14 cellular contexts compared by ENCODE assay signal in the genomic region with DNA sequence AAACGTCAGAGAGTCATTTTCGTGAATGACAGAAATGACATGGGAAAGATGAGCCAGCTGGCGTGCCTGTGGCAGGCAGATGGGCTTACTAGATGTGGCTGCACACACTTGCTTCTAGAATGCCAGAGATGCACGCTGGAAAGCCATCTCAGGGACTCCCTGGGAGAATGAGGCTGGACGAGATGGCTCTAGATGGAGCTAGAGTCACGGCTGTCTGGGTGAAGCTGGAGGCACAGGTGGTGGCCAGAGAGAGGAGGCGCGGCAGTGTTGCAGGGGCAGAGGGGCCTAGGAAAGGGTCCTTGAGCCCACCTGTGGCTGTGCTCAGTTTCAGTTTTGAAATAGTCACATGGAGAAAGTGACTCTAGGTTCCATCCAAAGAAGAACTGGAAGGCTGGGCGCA. TPM values are rescaled to one million over a fixed set of nuclear protein-coding genes. Genes with fewer than 3 reads are reported as not detected.
A peak's percentile ranks its signal among the peaks of the same experiment; 100 is the strongest.
DNase-seq lines count a peak whose midpoint lies in the region; ATAC-seq, FAIRE-seq and TF ChIP-seq lines count a peak whose summit lies in the region.
"Had no signal": no experiment of that assay in that cellular context is flagged by ENCODE, and none has a peak within 500 bp of the region (broad histone marks: within the 10 kb centered on the region; RNA-seq: fewer than 3 reads in every experiment).

No MANE protein-coding gene starts in this region.

- POLR2A ChIA-PET in activated CD8-positive, alpha-beta T cell treated with anti-CD3 and anti-CD28 coated beads, Interleukin-2, amount 10 ng/mL, durations not matched to agents 7 days and 5 days (lab: Charles Lee), result no interaction called here
- POLR2A ChIA-PET in HepG2 (lab: Yijun Ruan, JAX), result no interaction called here

- H4K20me1 ChIP-seq in HepG2 (ENCODE audit: insufficient read depth, low read length), result no peaks in the 10 kb centered on the region

- whole genome bisulfite sequencing in HepG2 (ENCODE audit: low lambda C conversion rate), result 27% methylated on average over 3 of the region's 9 CpGs

- no peaks in the 10 kb centered on the region for H3K4me1 ChIP-seq in HepG2 (ENCODE audit: insufficient read depth, low read length)
- H3K4me1 ChIP-seq: neural progenitor cell had no signal

- TF ChIP-seq RAD21 in HepG2 (CRISPR knock-in tag; IDR thresholded peaks at IDR 0.05), result no peak

- peak; percentile 51 for ATAC-seq in activated CD8-positive, alpha-beta T cell treated with anti-CD3 and anti-CD28 coated beads, Interleukin-2, amount 10 ng/mL, durations not matched to agents 7 days and 5 days
- ATAC-seq in HepG2 (peak; percentile 83), HG03460 (IDR thresholded peaks at IDR 0.05; ENCODE audit: unreplicated experiment) (no peak), GM18861 (IDR thresholded peaks at IDR 0.05; ENCODE audit: unreplicated experiment) (no peak)

- peak; percentile 62 for DNase-seq in DMS 273 (lab: John Stamatoyannopoulos, UW; ENCODE audit: unreplicated experiment)
- DNase-seq in DMS 273 treated with DMSO at 0.1 percent for 48 hours (lab: John Stamatoyannopoulos, UW), result no peak
- peak; percentile 12 for DNase-seq in HTR-8/SVneo (ENCODE audit: insufficient read length, low spot score)
- DNase-seq in activated CD8-positive, alpha-beta T cell treated with anti-CD3 and anti-CD28 coated beads, Interleukin-2, amount 10 ng/mL, durations not matched to agents 7 days and 5 days, result no peak
- DNase-seq in HepG2 (ENCODE audit: low spot score), result peak; percentile 5
- no peak for DNase-seq in urothelium cell line (ENCODE audit: low spot score)
- DNase-seq: activated T-cell treated with anti-CD3 and anti-CD28 coated beads, Interleukin-2, amount 50 U/mL, for 4 hours; NCI-H1105 treated with DMSO at 0.1 percent for 48 hours; thyroid gland had no signal

- no peaks in the 10 kb centered on the region for H3K9me3 Mint-ChIP-seq in activated CD8-positive, alpha-beta T cell treated with anti-CD3 and anti-CD28 coated beads, Interleukin-2, amount 10 ng/mL, durations not matched to agents 7 days and 5 days (ENCODE audit: insufficient read depth)
- H3K9me3 Mint-ChIP-seq: activated T-cell treated with anti-CD3 and anti-CD28 coated beads, Interleukin-2, amount 50 U/mL, for 4 hours had no signal

- no peak overlapping the region for H3K4me3 ChIP-seq in HepG2 (replicated peaks in 1 of 3; ENCODE audit: insufficient read depth in 1 of 3, low read depth in 2 of 3, low read length in 3 of 3)
- H3K4me3 ChIP-seq: dorsolateral prefrontal cortex, neural progenitor cell, thyroid gland had no signal

- TF ChIP-seq POLR2A in HepG2 (IDR thresholded peaks at IDR 0.05; ENCODE audit: insufficient read depth in 1 of 2, low read depth in 2 of 2, low read length in 2 of 2), result no peak

- TF ChIP-seq EP300 in HepG2 (IDR thresholded peaks at IDR 0.05; ENCODE audit: low read depth in 2 of 2, low read length in 2 of 2) (no peak), HepG2 (CRISPR knock-in tag; IDR thresholded peaks at IDR 0.05; ENCODE audit: borderline replicate concordance) (no peak)

- H3K4me1 Mint-ChIP-seq in activated CD8-positive, alpha-beta T cell treated with anti-CD3 and anti-CD28 coated beads, Interleukin-2, amount 10 ng/mL, durations not matched to agents 7 days and 5 days (ENCODE audit: low read depth), result peaks cover 43% of the 10 kb centered on the region

- no peak overlapping the region for H3K4me2 ChIP-seq in HepG2 (ENCODE audit: low read depth, low read length)
- H3K4me2 ChIP-seq: neural progenitor cell had no signal

- no TSS peak for BruUV-seq in HepG2 (replicated peaks; lab: Mats Ljungman, UMichigan)

- H3K9me3 ChIP-seq in HepG2 (ENCODE audit: low read length), result no peaks in the 10 kb centered on the region
- H3K9me3 ChIP-seq: thyroid gland had no signal

- no peaks in the 10 kb centered on the region for H3K27me3 Mint-ChIP-seq in activated CD8-positive, alpha-beta T cell treated with anti-CD3 and anti-CD28 coated beads, Interleukin-2, amount 10 ng/mL, durations not matched to agents 7 days and 5 days (ENCODE audit: low read depth)

- no peak overlapping the region for H3K4me3 Mint-ChIP-seq in activated CD8-positive, alpha-beta T cell treated with anti-CD3 and anti-CD28 coated beads, Interleukin-2, amount 10 ng/mL, durations not matched to agents 7 days and 5 days
- H3K4me3 Mint-ChIP-seq: activated T-cell treated with anti-CD3 and anti-CD28 coated beads, Interleukin-2, amount 50 U/mL, for 4 hours; neural progenitor cell had no signal

- H2AFZ ChIP-seq in HepG2 (ENCODE audit: low read length), result no peak overlapping the region
- H2AFZ ChIP-seq: neural progenitor cell had no signal

- H3K36me3 ChIP-seq in HepG2 (replicated peaks in 1 of 2; ENCODE audit: control insufficient read depth in 1 of 2, insufficient read depth in 2 of 2, low read length in 2 of 2), result no peaks in the 10 kb centered on the region
- H3K36me3 ChIP-seq: neural progenitor cell, thyroid gland had no signal

- H3K9ac ChIP-seq in HepG2 (ENCODE audit: insufficient read depth, low read depth, low read length), result no peak overlapping the region
- H3K9ac ChIP-seq: neural progenitor cell had no signal

- in situ Hi-C loops in HepG2 (cut with HindIII; ENCODE audit: extremely low pct_ligation_motif_present, low pct_unique_long_range_greater_than_20kb), result no loop called here

- FAIRE-seq in HTR-8/SVneo (lab: Jason Lieb, UNC) (no peak), HepG2 (lab: Jason Lieb, UNC) (peak; percentile 52), urothelium cell line (lab: Jason Lieb, UNC) (no peak)

- peak overlapping the region; percentile 48 for H3K27ac Mint-ChIP-seq in activated CD8-positive, alpha-beta T cell treated with anti-CD3 and anti-CD28 coated beads, Interleukin-2, amount 10 ng/mL, durations not matched to agents 7 days and 5 days
- H3K27ac Mint-ChIP-seq: neural progenitor cell had no signal

- intact Hi-C loops in HepG2 (cut with micrococcal nuclease; ENCODE audit: unreplicated experiment), result no loop called here

- no peaks in the 10 kb centered on the region for H3K79me2 ChIP-seq in HepG2 (ENCODE audit: insufficient read depth, low read length)

- H3K27ac ChIP-seq in HepG2 (ENCODE audit: extremely low read length, insufficient read depth, low read length), result no peak overlapping the region
- H3K27ac ChIP-seq: 22Rv1, dorsolateral prefrontal cortex, neural progenitor cell, thyroid gland had no signal

- CTCF ChIA-PET in activated CD8-positive, alpha-beta T cell treated with anti-CD3 and anti-CD28 coated beads, Interleukin-2, amount 10 ng/mL, durations not matched to agents 7 days and 5 days (lab: Charles Lee), result no interaction called here
- CTCF ChIA-PET in HepG2 (lab: Yijun Ruan, JAX; ENCODE audit: low intra/inter-chr PET ratio, low total read pairs), result no interaction called here

- H3K36me3 Mint-ChIP-seq in activated CD8-positive, alpha-beta T cell treated with anti-CD3 and anti-CD28 coated beads, Interleukin-2, amount 10 ng/mL, durations not matched to agents 7 days and 5 days (ENCODE audit: low read depth), result no peaks in the 10 kb centered on the region
- H3K36me3 Mint-ChIP-seq: neural progenitor cell had no signal

- H3K27me3 ChIP-seq in HepG2 (ENCODE audit: control insufficient read depth in 1 of 2, insufficient read depth in 2 of 2, low read length in 2 of 2), result peaks cover 0 to 22% of the 10 kb centered on the region in 2 experiments; a peak in 4 of 5 replicates
- H3K27me3 ChIP-seq: neural progenitor cell, thyroid gland had no signal

- TF ChIP-seq CTCF in HepG2 (CRISPR knock-in tag; IDR thresholded peaks at IDR 0.05), result peak; percentile 73

RNA-seq across cellular contexts. Expression of gene TKTL1, which starts 26.0 kb away (rescaled TPM):
- total RNA-seq in activated CD8-positive, alpha-beta T cell treated with anti-CD3 and anti-CD28 coated beads, Interleukin-2, amount 10 ng/mL, durations not matched to agents 7 days and 5 days, result 1 to 10 TPM; 1.3 to 1.5 TPM
- total RNA-seq in HepG2 (2016; rRNA removed; fragmentation: Illumina TruSeq; extraction: Trizol), result not detected in 2 replicates
- total RNA-seq in HepG2 (2016; cell fraction: cytosol; rRNA removed; fragmentation: Illumina TruSeq; extraction: Trizol; ENCODE audit: low read depth), result not detected in 2 replicates
- not detected in 2 replicates for total RNA-seq in HepG2 (2016; cell fraction: insoluble cytoplasmic fraction; rRNA removed; fragmentation: Illumina TruSeq; extraction: Trizol)
- not detected in 2 replicates for total RNA-seq in HepG2 (2016; cell fraction: membrane; rRNA removed; fragmentation: Illumina TruSeq; extraction: Trizol)
- total RNA-seq in HepG2 (2016; cell fraction: nucleus; rRNA removed; fragmentation: Illumina TruSeq; extraction: Trizol), result not detected in 2 replicates
- not detected in 2 replicates for polyA plus RNA-seq in HepG2 (2011; rRNA removed)
- not detected in 2 replicates for polyA plus RNA-seq in HepG2 (2011; cell fraction: cytosol; rRNA removed)
- not detected in 2 replicates for polyA plus RNA-seq in HepG2 (2011; cell fraction: nucleus; rRNA removed)
- not detected in 2 replicates for polyA plus RNA-seq in HepG2 (2012)
- polyA plus RNA-seq in HepG2 (2016; cell fraction: cytosol; fragmentation: Illumina TruSeq; extraction: Trizol; ENCODE audit: low read depth), result not detected in 2 replicates
- polyA plus RNA-seq in HepG2 (2016; cell fraction: insoluble cytoplasmic fraction; fragmentation: Illumina TruSeq; extraction: Trizol; ENCODE audit: low read depth), result not detected in 2 replicates
- polyA plus RNA-seq in HepG2 (2016; cell fraction: membrane; fragmentation: Illumina TruSeq; extraction: Trizol; ENCODE audit: low read depth), result not detected in 2 replicates
- polyA plus RNA-seq in HepG2 (2016; cell fraction: nucleus; fragmentation: Illumina TruSeq; extraction: Trizol; ENCODE audit: insufficient read depth, low read depth), result not detected in 2 replicates
- 0.33 TPM in 1 of 2 replicates, not detected in the other for polyA minus RNA-seq in HepG2 (2011; rRNA and poly(A)+ RNA removed; ENCODE audit: low replicate concordance)
- not detected in 2 replicates for polyA minus RNA-seq in HepG2 (2011; cell fraction: cytosol; rRNA and poly(A)+ RNA removed)
- polyA minus RNA-seq in HepG2 (2011; cell fraction: nucleus; rRNA and poly(A)+ RNA removed), result not detected in 2 replicates
- total RNA-seq: activated T-cell treated with anti-CD3 and anti-CD28 coated beads, Interleukin-2, amount 50 U/mL, for 4 hours had no signal

RNA-seq across cellular contexts. Expression of gene TEX28, which starts 26.7 kb away (rescaled TPM):
- not detected for total RNA-seq in activated CD8-positive, alpha-beta T cell treated with anti-CD3 and anti-CD28 coated beads, Interleukin-2, amount 10 ng/mL, durations not matched to agents 7 days and 5 days
- total RNA-seq in HepG2 (2016; rRNA removed; fragmentation: Illumina TruSeq; extraction: Trizol), result not detected in 2 replicates
- not detected in 2 replicates for total RNA-seq in HepG2 (2016; cell fraction: cytosol; rRNA removed; fragmentation: Illumina TruSeq; extraction: Trizol; ENCODE audit: low read depth)
- total RNA-seq in HepG2 (2016; cell fraction: insoluble cytoplasmic fraction; rRNA removed; fragmentation: Illumina TruSeq; extraction: Trizol), result not detected in 2 replicates
- total RNA-seq in HepG2 (2016; cell fraction: membrane; rRNA removed; fragmentation: Illumina TruSeq; extraction: Trizol), result not detected in 2 replicates
- not detected in 2 replicates for total RNA-seq in HepG2 (2016; cell fraction: nucleus; rRNA removed; fragmentation: Illumina TruSeq; extraction: Trizol)
- not detected in 2 replicates for polyA plus RNA-seq in HepG2 (2011; rRNA removed)
- polyA plus RNA-seq in HepG2 (2011; cell fraction: cytosol; rRNA removed), result not detected in 2 replicates
- not detected in 2 replicates for polyA plus RNA-seq in HepG2 (2011; cell fraction: nucleus; rRNA removed)
- not detected in 2 replicates for polyA plus RNA-seq in HepG2 (2012)
- not detected in 2 replicates for polyA plus RNA-seq in HepG2 (2016; cell fraction: cytosol; fragmentation: Illumina TruSeq; extraction: Trizol; ENCODE audit: low read depth)
- not detected in 2 replicates for polyA plus RNA-seq in HepG2 (2016; cell fraction: insoluble cytoplasmic fraction; fragmentation: Illumina TruSeq; extraction: Trizol; ENCODE audit: low read depth)
- not detected in 2 replicates for polyA plus RNA-seq in HepG2 (2016; cell fraction: membrane; fragmentation: Illumina TruSeq; extraction: Trizol; ENCODE audit: low read depth)
- polyA plus RNA-seq in HepG2 (2016; cell fraction: nucleus; fragmentation: Illumina TruSeq; extraction: Trizol; ENCODE audit: insufficient read depth, low read depth), result not detected in 2 replicates
- not detected in 2 replicates for polyA minus RNA-seq in HepG2 (2011; rRNA and poly(A)+ RNA removed; ENCODE audit: low replicate concordance)
- not detected in 2 replicates for polyA minus RNA-seq in HepG2 (2011; cell fraction: cytosol; rRNA and poly(A)+ RNA removed)
- not detected in 2 replicates for polyA minus RNA-seq in HepG2 (2011; cell fraction: nucleus; rRNA and poly(A)+ RNA removed)
- total RNA-seq: activated T-cell treated with anti-CD3 and anti-CD28 coated beads, Interleukin-2, amount 50 U/mL, for 4 hours; dorsolateral prefrontal cortex; thyroid gland had no signal

RNA-seq across cellular contexts. Expression of gene FLNA, which starts 52.8 kb away (rescaled TPM):
- total RNA-seq in activated CD8-positive, alpha-beta T cell treated with anti-CD3 and anti-CD28 coated beads, Interleukin-2, amount 10 ng/mL, durations not matched to agents 7 days and 5 days, result 1,000 to 10,000 TPM; 1,371 to 1,454 TPM
- 119 and 174 TPM in 2 replicates for total RNA-seq in HepG2 (2016; rRNA removed; fragmentation: Illumina TruSeq; extraction: Trizol)
- 13.2 and 13.4 TPM in 2 replicates for total RNA-seq in HepG2 (2016; cell fraction: cytosol; rRNA removed; fragmentation: Illumina TruSeq; extraction: Trizol; ENCODE audit: low read depth)
- total RNA-seq in HepG2 (2016; cell fraction: insoluble cytoplasmic fraction; rRNA removed; fragmentation: Illumina TruSeq; extraction: Trizol), result 90.0 and 191 TPM in 2 replicates
- total RNA-seq in HepG2 (2016; cell fraction: membrane; rRNA removed; fragmentation: Illumina TruSeq; extraction: Trizol), result 36.3 and 36.5 TPM in 2 replicates
- total RNA-seq in HepG2 (2016; cell fraction: nucleus; rRNA removed; fragmentation: Illumina TruSeq; extraction: Trizol), result 184 and 199 TPM in 2 replicates
- 83.4 and 117 TPM in 2 replicates for polyA plus RNA-seq in HepG2 (2011; rRNA removed)
- 51.4 and 75.1 TPM in 2 replicates for polyA plus RNA-seq in HepG2 (2011; cell fraction: cytosol; rRNA removed)
- 546 and 648 TPM in 2 replicates for polyA plus RNA-seq in HepG2 (2011; cell fraction: nucleus; rRNA removed)
- polyA plus RNA-seq in HepG2 (2012), result 102 and 157 TPM in 2 replicates
- polyA plus RNA-seq in HepG2 (2016; cell fraction: cytosol; fragmentation: Illumina TruSeq; extraction: Trizol; ENCODE audit: low read depth), result 12.4 and 15.1 TPM in 2 replicates
- polyA plus RNA-seq in HepG2 (2016; cell fraction: insoluble cytoplasmic fraction; fragmentation: Illumina TruSeq; extraction: Trizol; ENCODE audit: low read depth), result 93.9 and 131 TPM in 2 replicates
- 22.9 and 27.1 TPM in 2 replicates for polyA plus RNA-seq in HepG2 (2016; cell fraction: membrane; fragmentation: Illumina TruSeq; extraction: Trizol; ENCODE audit: low read depth)
- polyA plus RNA-seq in HepG2 (2016; cell fraction: nucleus; fragmentation: Illumina TruSeq; extraction: Trizol; ENCODE audit: insufficient read depth, low read depth), result 309 and 326 TPM in 2 replicates
- 637 and 802 TPM in 2 replicates for polyA minus RNA-seq in HepG2 (2011; rRNA and poly(A)+ RNA removed; ENCODE audit: low replicate concordance)
- 304 and 314 TPM in 2 replicates for polyA minus RNA-seq in HepG2 (2011; cell fraction: cytosol; rRNA and poly(A)+ RNA removed)
- 230 and 260 TPM in 2 replicates for polyA minus RNA-seq in HepG2 (2011; cell fraction: nucleus; rRNA and poly(A)+ RNA removed)

RNA-seq across cellular contexts. Expression of gene EMD, which starts 57.5 kb away (rescaled TPM):
- total RNA-seq in activated CD8-positive, alpha-beta T cell treated with anti-CD3 and anti-CD28 coated beads, Interleukin-2, amount 10 ng/mL, durations not matched to agents 7 days and 5 days, result 10 to 100 TPM; 65.9 to 66.0 TPM
- total RNA-seq in HepG2 (2016; rRNA removed; fragmentation: Illumina TruSeq; extraction: Trizol), result 10.4 and 14.5 TPM in 2 replicates
- 23.2 and 32.8 TPM in 2 replicates for total RNA-seq in HepG2 (2016; cell fraction: cytosol; rRNA removed; fragmentation: Illumina TruSeq; extraction: Trizol; ENCODE audit: low read depth)
- 8.8 and 14.4 TPM in 2 replicates for total RNA-seq in HepG2 (2016; cell fraction: insoluble cytoplasmic fraction; rRNA removed; fragmentation: Illumina TruSeq; extraction: Trizol)
- total RNA-seq in HepG2 (2016; cell fraction: membrane; rRNA removed; fragmentation: Illumina TruSeq; extraction: Trizol), result 27.8 and 36.0 TPM in 2 replicates
- 9.2 and 9.7 TPM in 2 replicates for total RNA-seq in HepG2 (2016; cell fraction: nucleus; rRNA removed; fragmentation: Illumina TruSeq; extraction: Trizol)
- 14.9 and 19.1 TPM in 2 replicates for polyA plus RNA-seq in HepG2 (2011; rRNA removed)
- 16.0 and 18.2 TPM in 2 replicates for polyA plus RNA-seq in HepG2 (2011; cell fraction: cytosol; rRNA removed)
- polyA plus RNA-seq in HepG2 (2011; cell fraction: nucleus; rRNA removed), result 49.8 and 50.2 TPM in 2 replicates
- 17.5 and 18.8 TPM in 2 replicates for polyA plus RNA-seq in HepG2 (2012)
- polyA plus RNA-seq in HepG2 (2016; cell fraction: cytosol; fragmentation: Illumina TruSeq; extraction: Trizol; ENCODE audit: low read depth), result 74.7 and 108 TPM in 2 replicates
- 25.4 and 35.1 TPM in 2 replicates for polyA plus RNA-seq in HepG2 (2016; cell fraction: insoluble cytoplasmic fraction; fragmentation: Illumina TruSeq; extraction: Trizol; ENCODE audit: low read depth)
- 69.7 and 96.5 TPM in 2 replicates for polyA plus RNA-seq in HepG2 (2016; cell fraction: membrane; fragmentation: Illumina TruSeq; extraction: Trizol; ENCODE audit: low read depth)
- 38.7 and 39.0 TPM in 2 replicates for polyA plus RNA-seq in HepG2 (2016; cell fraction: nucleus; fragmentation: Illumina TruSeq; extraction: Trizol; ENCODE audit: insufficient read depth, low read depth)
- 13.3 and 53.4 TPM in 2 replicates for polyA minus RNA-seq in HepG2 (2011; rRNA and poly(A)+ RNA removed; ENCODE audit: low replicate concordance)
- polyA minus RNA-seq in HepG2 (2011; cell fraction: cytosol; rRNA and poly(A)+ RNA removed), result 9.3 and 9.9 TPM in 2 replicates
- 6.2 and 7.2 TPM in 2 replicates for polyA minus RNA-seq in HepG2 (2011; cell fraction: nucleus; rRNA and poly(A)+ RNA removed)

Comparison
In these comparisons a context has a peak if more than half of its experiments do, and no peak if none do; other contexts are left out.
1. DNase-seq: peak in DMS 273 (single experiment), HTR-8/SVneo (single experiment) and HepG2 (single experiment); none in DMS 273 treated with DMSO at 0.1 percent for 48 hours (single experiment), activated CD8-positive, alpha-beta T cell treated with anti-CD3 and anti-CD28 coated beads, Interleukin-2, amount 10 ng/mL, durations not matched to agents 7 days and 5 days (single experiment) and urothelium cell line (single experiment).
2. ATAC-seq: peak in activated CD8-positive, alpha-beta T cell treated with anti-CD3 and anti-CD28 coated beads, Interleukin-2, amount 10 ng/mL, durations not matched to agents 7 days and 5 days (single experiment) and HepG2 (single experiment); none in HG03460 (single experiment) and GM18861 (single experiment).